In genomic region chr16:66548868-66549267, GRCh38 we compare ENCODE assay signal across 10 cellular contexts. TPM values are rescaled to one million over a fixed set of nuclear protein-coding genes. Genes with fewer than 3 reads are reported as not detected.
DNase-seq lines count a peak whose midpoint lies in the region; ATAC-seq and TF ChIP-seq lines count a peak whose summit lies in the region.
"Had no signal": no experiment of that assay in that cellular context is flagged by ENCODE, and none has a peak within 500 bp of the region (broad histone marks: within the 10 kb centered on the region; RNA-seq: fewer than 3 reads in every experiment).

No MANE protein-coding gene starts in this region.

- WGBS in psoas muscle, 3 donors, result 35 to 61% (median 39%) methylated on average over 9 of the region's 9 CpGs

- H3K36me3 ChIP-seq in DND-41 (ENCODE audit: insufficient read depth, low read length) (peaks cover 7% of the 10 kb centered on the region), psoas muscle (ENCODE audit: insufficient read depth in 1 of 2, low read depth in 1 of 2) (peaks cover 0 to 33% of the 10 kb centered on the region in 2 donors)

- H3K36me3 Mint-ChIP-seq in T-helper 17 cell (ENCODE audit: low read depth), result peaks cover 5% of the 10 kb centered on the region

- H3K27ac ChIP-seq in DND-41 (ENCODE audit: low read length) (peak overlapping the region; percentile 97), psoas muscle (peak overlapping the region; percentile 92)

- H2AFZ ChIP-seq in DND-41 (ENCODE audit: low read depth, low read length), result peak overlapping the region; percentile 69

- TF ChIP-seq CTCF in DND-41 (IDR thresholded peaks at IDR 0.05; ENCODE audit: borderline replicate concordance, extremely low read depth, low read length, poor library complexity, severe bottlenecking) (no peak), fibroblast of pulmonary artery (IDR thresholded peaks at IDR 0.05; ENCODE audit: low read length, missing control alignments) (no peak), psoas muscle (IDR thresholded peaks at IDR 0.05) (no peak)

- H4K20me1 ChIP-seq in DND-41 (ENCODE audit: insufficient read depth, low read length), result peaks cover 6% of the 10 kb centered on the region; the same call in 1 of the 2 replicates

- H3K4me2 ChIP-seq in DND-41 (ENCODE audit: insufficient read depth, low read length), result peak overlapping the region; percentile 70

- H3K4me3 Mint-ChIP-seq in T-helper 17 cell, result peak overlapping the region; percentile 91

- intact Hi-C loops in psoas muscle (cut with DNase I), result loop anchor here in 1 of 2 donors (5.0 kb wide), 1 partner anchor 72 kb away; no protein-coding TSS in a partner anchor

- peaks cover 30% of the 10 kb centered on the region for H3K79me2 ChIP-seq in DND-41 (ENCODE audit: insufficient read depth, low read length)

- H3K27ac Mint-ChIP-seq in T-helper 17 cell, result peak overlapping the region; percentile 98

- no peak for DNase-seq in DND-41
- DNase-seq in T-helper 17 cell, result no peak
- DNase-seq in fibroblast of pulmonary artery (ENCODE audit: low read depth), result no peak
- DNase-seq in psoas muscle, result no peak
- no peak for DNase-seq in stimulated activated CD8-positive, alpha-beta memory T cell treated with anti-CD3 and anti-CD28 coated beads, Interleukin-4, amount 100 ng/mL, for 48 hours
- DNase-seq in stimulated activated CD4-positive, alpha-beta T cell treated with anti-CD3 and anti-CD28 coated beads, Interleukin-4, amount 100 ng/mL, for 24 hours, result no peak
- DNase-seq: cortex of kidney, NCI-H2081 treated with DMSO at 0.1 percent for 48 hours had no signal

- peak overlapping the region; percentile 71 for H3K9ac ChIP-seq in DND-41 (ENCODE audit: low read depth, low read length)

- H3K4me3 ChIP-seq in DND-41 (ENCODE audit: low read depth in 1 of 2, low read length in 2 of 2), result peak overlapping the region in 1 of 2 experiments; percentile 86; a peak in 2 of 4 replicates
- peak overlapping the region; percentile 72 for H3K4me3 ChIP-seq in fibroblast of pulmonary artery (replicated peaks; ENCODE audit: low read depth, low read length)
- H3K4me3 ChIP-seq in psoas muscle, result peak overlapping the region; percentile 92

- H3K4me1 Mint-ChIP-seq in T-helper 17 cell, result peaks cover 59% of the 10 kb centered on the region

- H3K4me1 ChIP-seq in DND-41 (ENCODE audit: insufficient read depth, low read length) (peaks cover 61% of the 10 kb centered on the region), psoas muscle (peaks cover 37% of the 10 kb centered on the region)

- no peaks in the 10 kb centered on the region for H3K27me3 ChIP-seq in DND-41 (ENCODE audit: insufficient read depth, low read length, poor library complexity)
- no peaks in the 10 kb centered on the region for H3K27me3 ChIP-seq in psoas muscle (ENCODE audit: insufficient read depth in 3 of 3, low read length in 2 of 3)

- no peak for ATAC-seq in DND-41 (ENCODE audit: insufficient read depth, low read depth)
- ATAC-seq in T-helper 17 cell, result peak; percentile 3
- ATAC-seq in psoas muscle, result no peak
- no peak for ATAC-seq in HG03439 (IDR thresholded peaks at IDR 0.05; ENCODE audit: unreplicated experiment)
- ATAC-seq in HG03280 (IDR thresholded peaks at IDR 0.05; ENCODE audit: unreplicated experiment), result no peak

- H3K9me3 ChIP-seq in DND-41 (ENCODE audit: insufficient read depth, low read length, severe bottlenecking), result no peaks in the 10 kb centered on the region
- H3K9me3 ChIP-seq in T-helper 17 cell (ENCODE audit: control insufficient read depth, low read length, poor library complexity, severe bottlenecking), result no peaks in the 10 kb centered on the region
- no peaks in the 10 kb centered on the region for H3K9me3 ChIP-seq in psoas muscle

- no peaks in the 10 kb centered on the region for H3K27me3 Mint-ChIP-seq in T-helper 17 cell

RNA-seq across cellular contexts. Expression of gene TK2, which starts 1.1 kb away (rescaled TPM):
- total RNA-seq in T-helper 17 cell (1 to 10 TPM; 7.1 to 9.4 TPM), psoas muscle (10 to 100 TPM; 10.0 to 14.7 (median 12.2) TPM)
- polyA plus RNA-seq in psoas muscle, result 1 to 10 TPM; 4.0 to 9.2 (median 7.4) TPM

RNA-seq across cellular contexts. Expression of gene CKLF, which starts 3.5 kb away (rescaled TPM):
- total RNA-seq in T-helper 17 cell (10 to 100 TPM; 41.6 to 42.5 TPM), psoas muscle (1 to 10 TPM; 4.1 to 8.7 (median 6.4) TPM)
- 10 to 100 TPM in 2 of 3 donors, 1 to 10 TPM in 1; 5.4 to 21.1 (median 14.8) TPM for polyA plus RNA-seq in psoas muscle

RNA-seq across cellular contexts. Expression of gene CMTM1, which starts 17.4 kb away (rescaled TPM):
- 1 to 10 TPM; 3.3 to 3.6 TPM for total RNA-seq in T-helper 17 cell
- 1 to 10 TPM in 1 of 4 donors, under 1 TPM in 1, not detected in 2; 0.76 to 1.1 TPM for total RNA-seq in psoas muscle
- under 1 TPM in 2 of 3 donors, not detected in 1; 0.04 to 0.25 TPM for polyA plus RNA-seq in psoas muscle

RNA-seq across cellular contexts. Expression of gene CMTM2, which starts 30.4 kb away (rescaled TPM):
- total RNA-seq in T-helper 17 cell (under 1 TPM in 1 of 2 donors, not detected in 1; 0.70 TPM), psoas muscle (not detected)
- under 1 TPM in 1 of 3 donors, not detected in 2; 0.17 TPM for polyA plus RNA-seq in psoas muscle

RNA-seq across cellular contexts. Expression of gene CMTM3, which starts 55.6 kb away (rescaled TPM):
- total RNA-seq in T-helper 17 cell (10 to 100 TPM; 60.5 to 74.6 TPM), psoas muscle (1 to 10 TPM; 3.9 to 7.6 (median 5.2) TPM)
- 1 to 10 TPM; 2.6 to 5.9 (median 3.5) TPM for polyA plus RNA-seq in psoas muscle

Comparison
In these comparisons a context has a peak if more than half of its experiments do, and no peak if none do; other contexts are left out.
1. RNA of gene CKLF, which starts 3.5 kb away (total RNA-seq): 41.6 to 42.5 TPM in T-helper 17 cell; 4.1 to 8.7 TPM in psoas muscle; every median in the first group is over 4 times any median in the second.